8 cellular contexts compared by ENCODE assay signal in the genomic region with DNA sequence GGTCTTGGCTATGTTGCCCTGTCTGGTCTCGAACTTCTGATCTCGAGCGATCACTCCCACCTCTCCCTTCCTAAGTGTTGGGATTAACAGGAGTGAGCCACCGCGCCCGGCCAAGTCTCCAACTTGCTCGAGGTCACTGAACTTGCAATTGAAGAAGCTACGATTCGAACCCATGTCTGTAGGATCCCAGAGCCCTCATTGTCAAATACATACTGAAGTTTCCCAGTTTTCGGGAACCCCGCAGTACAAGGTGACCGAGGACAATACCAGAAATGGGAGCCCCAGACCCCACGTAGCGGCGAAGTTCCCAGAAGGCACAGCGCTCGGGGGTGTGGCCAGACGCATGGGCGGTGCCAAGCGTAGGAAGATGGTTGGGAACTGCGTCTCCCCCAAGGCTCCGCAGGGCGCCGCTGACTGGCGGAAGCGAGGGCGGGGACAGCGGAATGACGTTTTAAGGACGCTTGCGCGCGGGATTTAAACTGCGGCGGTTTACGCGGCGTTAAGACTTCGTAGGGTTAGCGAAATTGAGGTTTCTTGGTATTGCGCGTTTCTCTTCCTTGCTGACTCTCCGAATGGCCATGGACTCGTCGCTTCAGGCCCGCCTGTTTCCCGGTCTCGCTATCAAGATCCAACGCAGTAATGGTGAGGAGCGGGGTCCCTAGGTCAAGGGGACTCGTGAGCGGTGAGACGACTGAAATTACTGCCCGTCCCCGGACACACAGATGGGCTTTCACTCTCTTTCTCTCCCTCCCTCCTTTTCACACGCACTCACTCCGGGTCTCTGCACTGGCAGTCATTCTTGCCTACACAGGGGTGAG. TPM values are rescaled to one million over a fixed set of nuclear protein-coding genes. Genes with fewer than 3 reads are reported as not detected.
A peak's percentile ranks its signal among the peaks of the same experiment; 100 is the strongest.
DNase-seq lines count a peak whose midpoint lies in the region; ATAC-seq, FAIRE-seq and TF ChIP-seq lines count a peak whose summit lies in the region.

Gene KIF2C, plus strand, starts transcription at position 477 of the 818 bp plus-strand sequence. Its CDS starts 96 bp downstream, at position 573.

- TF ChIP-seq POLR2A in GM12891 (IDR thresholded peaks at IDR 0.05; ENCODE audit: low read depth, low read length) (peak; percentile 90), adrenal gland (IDR thresholded peaks at IDR 0.05) (peak in 1 of 2 donors; percentile 74), heart left ventricle (IDR thresholded peaks at IDR 0.05) (peak in 1 of 2 donors; percentile 69), upper lobe of left lung (IDR thresholded peaks at IDR 0.05) (peak in 3 of 4 donors; percentile 62 to 79 (median 64))

- no peaks in the 10 kb centered on the region for H3K36me3 Mint-ChIP-seq in T-cell

- no peaks in the 10 kb centered on the region for H3K27me3 Mint-ChIP-seq in T-cell

- TF ChIP-seq CTCF in adrenal gland (IDR thresholded peaks at IDR 0.05) (peak in 1 of 6 experiments; percentile 19), heart left ventricle (IDR thresholded peaks at IDR 0.05) (peak in 4 of 12 donors; percentile 3 to 41 (median 26)), upper lobe of left lung (IDR thresholded peaks at IDR 0.05) (peak in 3 of 6 experiments; percentile 19 to 39 (median 21))

- H3K4me1 ChIP-seq in adrenal gland (replicated peaks in 1 of 2): peaks cover 6 to 11% of the 10 kb centered on the region in 2 donors
- H3K4me1 ChIP-seq in heart left ventricle: peaks cover 0 to 13% (median 8%) of the 10 kb centered on the region in 12 donors
- H3K4me1 ChIP-seq in upper lobe of left lung: peaks cover 6 to 9% (median 7%) of the 10 kb centered on the region in 4 donors

- WGBS in adrenal gland, 4 donors: 1% methylated on average over 17 to 57 of the region's 57 CpGs
- 0 to 1% (median 1%) methylated on average over 52 to 57 of the region's 57 CpGs for WGBS in heart left ventricle, 4 donors
- WGBS in upper lobe of left lung, 2 donors: 0 to 1% methylated on average over 38 to 55 of the region's 57 CpGs

- intact Hi-C loops in adrenal gland (cut with DNase I) (loop anchor here (5.0 to 10.0 kb wide), 2 partner anchors 38 to 45 kb away; partner anchors contain the start of genes BEST4 (in 1 of the 2) and RPS8 (in 1 of the 2)), heart left ventricle (cut with DNase I) (loop anchor here in 5 of 10 donors (1.0 to 10.0 kb wide), 7 partner anchors 8 to 765 kb away; partner anchors contain the start of genes ARMH1 (in 1 of the 5), BEST4 (in 1 of the 5), CCDC163 (in 1 of the 5) and HECTD3 (in 1 of the 5))

- no peaks in the 10 kb centered on the region for H3K9me3 Mint-ChIP-seq in T-cell

- H3K27me3 ChIP-seq in adrenal gland (no peaks in the 10 kb centered on the region), heart left ventricle (no peaks in the 10 kb centered on the region), upper lobe of left lung (no peaks in the 10 kb centered on the region)

- H3K4me3 ChIP-seq in adrenal gland (peak within 1 kb of the TSS in 3 of 4 donors; percentile 1 to 69 (median 33)), heart left ventricle (peak within 1 kb of the TSS; percentile 19 to 69 (median 60)), upper lobe of left lung (peak within 1 kb of the TSS; percentile 25 to 65 (median 48))

- H3K4me1 Mint-ChIP-seq in T-cell: peaks cover 17 to 18% (median 17%) of the 10 kb centered on the region in 3 donors

- H3K27ac ChIP-seq in adrenal gland: peak within 1 kb of the TSS in 4 of 5 donors; percentile 61 to 92 (median 89)
- peak within 1 kb of the TSS; percentile 43 to 93 (median 86) for H3K27ac ChIP-seq in heart left ventricle
- peak within 1 kb of the TSS; percentile 75 to 93 (median 87) for H3K27ac ChIP-seq in upper lobe of left lung

- POLR2A ChIA-PET in T-cell (lab: Charles Lee): interaction anchor here in 1 of 2 donors (0.5 to 0.7 kb wide), 2 partner anchors 564 to 845 kb away, joined by 5 to 7 read pairs; no protein-coding TSS in a partner anchor

- DNase-seq in GM12891 (ENCODE audit: insufficient read length, low spot score) (peak; percentile 94), NCI-H1436 treated with DMSO at 0.1 percent for 48 hours (lab: John Stamatoyannopoulos, UW) (peak; percentile 74), T-cell (peak; percentile 91 to 97 (median 94)), adrenal gland (peak; percentile 95 to 98 (median 97)), heart left ventricle (peak; percentile 96 to 98 (median 98)), pons (ENCODE audit: low spot score) (peak; percentile 96), upper lobe of left lung (peak; percentile 97 to 99)

- H3K4me3 Mint-ChIP-seq in T-cell: peak within 1 kb of the TSS; percentile 87 to 91 (median 90)

- FAIRE-seq in GM12891 (lab: Jason Lieb, UNC): peak; percentile 98

- H3K27ac Mint-ChIP-seq in T-cell: peak within 1 kb of the TSS; percentile 91 to 96

- TF ChIP-seq EP300 in upper lobe of left lung (IDR thresholded peaks at IDR 0.05): peak in 1 of 4 donors; percentile 67

- CTCF ChIA-PET in T-cell (lab: Charles Lee): interaction anchor here (0.5 to 1.4 kb wide), 3 partner anchors 8 to 564 kb away, joined by 3 to 10 read pairs (median 3); partner anchors contain the start of gene RNU5D-1 (in 1 of the 2)

- H3K9me3 ChIP-seq in adrenal gland (replicated peaks in 1 of 3) (no peaks in the 10 kb centered on the region), heart left ventricle (no peaks in the 10 kb centered on the region), upper lobe of left lung (no peaks in the 10 kb centered on the region)

- ATAC-seq in HG02840 (IDR thresholded peaks at IDR 0.05; ENCODE audit: low FRiP score, unreplicated experiment): peak; percentile 92
- ATAC-seq in T-cell (replicated peaks in 1 of 4): peak; percentile 100
- ATAC-seq in heart left ventricle: peak; percentile 100
- peak; percentile 99 to 100 for ATAC-seq in upper lobe of left lung (ENCODE audit: low FRiP score in 2 of 2)

- no peaks in the 10 kb centered on the region for H3K36me3 ChIP-seq in adrenal gland (replicated peaks in 1 of 2)
- H3K36me3 ChIP-seq in heart left ventricle: no peaks in the 10 kb centered on the region
- H3K36me3 ChIP-seq in upper lobe of left lung: no peaks in the 10 kb centered on the region

TF ChIP-seq in GM12891, 5 proteins besides CTCF, POLR2A, EP300 and RAD21:
- TF ChIP-seq PAX5 (IDR thresholded peaks at IDR 0.05; ENCODE audit: insufficient read depth, low read length, severe bottlenecking): no peak
- TF ChIP-seq SPI1 (IDR thresholded peaks at IDR 0.05; ENCODE audit: low read depth, low read length): no peak
- peak; percentile 65 for TF ChIP-seq TAF1 (IDR thresholded peaks at IDR 0.05; ENCODE audit: low read depth, low read length)
- no peak for TF ChIP-seq POU2F2 (IDR thresholded peaks at IDR 0.05; ENCODE audit: low read depth, low read length)
- peak; percentile 92 for TF ChIP-seq POLR2AphosphoS5 (IDR thresholded peaks at IDR 0.05; ENCODE audit: low read depth, low read length)
TF ChIP-seq in GM12891: peak in this region for 2.

RNA-seq across cellular contexts. Expression of gene KIF2C, which starts in this region (rescaled TPM):
- 36.3 TPM for polyA plus RNA-seq in GM12891 (2012; ENCODE audit: low read depth, missing spikeins)
- total RNA-seq in T-cell (1 to 10 TPM in 3 of 5 donors, under 1 TPM in 2; 0.68 to 1.6 (median 1.1) TPM), adrenal gland (1 to 10 TPM in 6 of 8 donors, under 1 TPM in 2; 0.26 to 4.1 (median 1.6) TPM), heart left ventricle (1 to 10 TPM in 5 of 9 donors, under 1 TPM in 4; 0.25 to 7.0 (median 1.2) TPM), upper lobe of left lung (1 to 10 TPM in 5 of 6 donors, not detected in 1; 1.5 to 2.7 (median 2.6) TPM)
- polyA plus RNA-seq in adrenal gland (1 to 10 TPM in 1 of 3 donors, under 1 TPM in 2; 0.48 to 1.3 (median 0.67) TPM), heart left ventricle (under 1 TPM; 0.34 to 0.68 TPM)

Comparison
In these comparisons a context has a peak if more than half of its experiments do, and no peak if none do; other contexts are left out.
1. Peak in every context shown above with its lines: DNase-seq, ATAC-seq, H3K4me3 ChIP-seq and H3K27ac ChIP-seq.